Comparison of ENCODE assay signal across 20 cellular contexts in genomic region chr2:240813231-240813921, GRCh38. TPM values are rescaled to one million over a fixed set of nuclear protein-coding genes. Genes with fewer than 3 reads are reported as not detected.
A peak's percentile ranks its signal among the peaks of the same experiment; 100 is the strongest.
DNase-seq lines count a peak whose midpoint lies in the region; ATAC-seq, FAIRE-seq and TF ChIP-seq lines count a peak whose summit lies in the region.
"Had no signal": no experiment of that assay in that cellular context is flagged by ENCODE, and none has a peak within 500 bp of the region (broad histone marks: within the 10 kb centered on the region; RNA-seq: fewer than 3 reads in every experiment).

No MANE protein-coding gene starts in this region.

- H3K9me3 ChIP-seq in sigmoid colon = peaks cover 0 to 3% (median 0%) of the 10 kb centered on the region in 4 donors
- H3K9me3 ChIP-seq in WERI-Rb-1 (ENCODE audit: severe bottlenecking) = peaks cover 8% of the 10 kb centered on the region
- no peaks in the 10 kb centered on the region for H3K9me3 ChIP-seq in smooth muscle cell (replicated peaks; ENCODE audit: low read depth)

- H3K27me3 ChIP-seq in H7 (ENCODE audit: control insufficient read depth, insufficient read depth, low read length) (no peaks in the 10 kb centered on the region), sigmoid colon (peaks cover under 1 to 19% (median 11%) of the 10 kb centered on the region in 3 donors), WERI-Rb-1 (ENCODE audit: insufficient read depth, low read depth, severe bottlenecking) (no peaks in the 10 kb centered on the region), smooth muscle cell (ENCODE audit: low read depth) (peaks cover 1% of the 10 kb centered on the region)

- H3K79me2 ChIP-seq in smooth muscle cell (ENCODE audit: low read depth) = no peaks in the 10 kb centered on the region

- peaks cover 9% of the 10 kb centered on the region for H3K9me3 Mint-ChIP-seq in activated T-cell treated with anti-CD3 and anti-CD28 coated beads, Interleukin-2, amount 50 U/mL, for 4 hours

- no peak overlapping the region for H3K4me3 Mint-ChIP-seq in activated T-cell treated with anti-CD3 and anti-CD28 coated beads, Interleukin-2, amount 50 U/mL, for 4 hours

- FAIRE-seq in H54 (lab: Jason Lieb, UNC) = no peak
- FAIRE-seq: A549, G401.6, K562 had no signal

- H3K27ac ChIP-seq in sigmoid colon = no peak overlapping the region
- no peak overlapping the region for H3K27ac ChIP-seq in WERI-Rb-1
- no peak overlapping the region for H3K27ac ChIP-seq in smooth muscle cell (ENCODE audit: low read depth)
- H3K27ac ChIP-seq: A549; BLaER1 treated with 17β-estradiol and CSF1 and Interleukin-3, amounts not matched to agents 10 nM and 100 nM had no signal

- H3K4me3 ChIP-seq in H7 (ENCODE audit: insufficient read depth, low read depth, low read length) = no peak overlapping the region
- no peak overlapping the region for H3K4me3 ChIP-seq in sigmoid colon
- H3K4me3 ChIP-seq in WERI-Rb-1 (ENCODE audit: low read depth, low read length) = no peak overlapping the region
- H3K4me3 ChIP-seq in smooth muscle cell = no peak overlapping the region
- H3K4me3 ChIP-seq: A549, K562 had no signal

- peaks cover 26% of the 10 kb centered on the region for H3K27me3 Mint-ChIP-seq in activated T-cell treated with anti-CD3 and anti-CD28 coated beads, Interleukin-2, amount 50 U/mL, for 4 hours (ENCODE audit: low read depth)

- H3F3A ChIP-seq in smooth muscle cell (ENCODE audit: low read depth) = no peaks in the 10 kb centered on the region

- no peak for TF ChIP-seq POLR2A in sigmoid colon (IDR thresholded peaks at IDR 0.05)
- TF ChIP-seq POLR2A in H54 (IDR thresholded peaks at IDR 0.05; ENCODE audit: low read depth, low read length) = no peak

- peak; percentile 9 for DNase-seq in activated T-cell treated with anti-CD3 and anti-CD28 coated beads, Interleukin-2, amount 50 U/mL, for 1 hour
- DNase-seq in activated T-cell treated with anti-CD3 and anti-CD28 coated beads, Interleukin-2, amount 50 U/mL, for 4 hours = no peak
- DNase-seq in H7 (peak; percentile 38), iPS-NIHi7 (ENCODE audit: extremely low spot score) (peak; percentile 6), sigmoid colon (peak; percentile 56), H54 (ENCODE audit: insufficient read length, low spot score) (no peak), WERI-Rb-1 (no peak), smooth muscle cell (lab: John Stamatoyannopoulos, UW; ENCODE audit: unreplicated experiment) (no peak)
- DNase-seq: DND-41; NCI-H1436; NCI-H2029; NCI-H2171 treated with DMSO at 0.1 percent for 48 hours; NCI-H446 treated with DMSO at 0.1 percent for 48 hours; NK-92 treated with Interleukin-12 subunit alpha and Interleukin-12 subunit beta, amount 100 ng/mL, for 24 hours; OCI-M1 had no signal

- 93 to 95% methylated on average over 17 of the region's 17 CpGs for whole genome bisulfite sequencing in sigmoid colon, 2 donors
- WGBS in smooth muscle cell (ENCODE audit: low lambda C conversion rate) = 94% methylated on average over 16 of the region's 17 CpGs

- TF ChIP-seq CTCF in sigmoid colon (IDR thresholded peaks at IDR 0.05) = no peak
- no peak for TF ChIP-seq CTCF in WERI-Rb-1 (IDR thresholded peaks at IDR 0.05; ENCODE audit: low read depth, low read length)
- no peak for TF ChIP-seq CTCF in smooth muscle cell (IDR thresholded peaks at IDR 0.05; ENCODE audit: borderline replicate concordance, insufficient read depth, poor library complexity, severe bottlenecking)

- TF ChIP-seq EP300 in sigmoid colon (IDR thresholded peaks at IDR 0.05) = no peak

- intact Hi-C loops in sigmoid colon (cut with DNase I) = no loop called here

- no peaks in the 10 kb centered on the region for H3K36me3 Mint-ChIP-seq in activated T-cell treated with anti-CD3 and anti-CD28 coated beads, Interleukin-2, amount 50 U/mL, for 4 hours (ENCODE audit: insufficient read depth)

- no peak overlapping the region for H3K4me2 ChIP-seq in smooth muscle cell
- H3K4me2 ChIP-seq: A549; BLaER1 treated with 17β-estradiol and CSF1 and Interleukin-3, amounts not matched to agents 10 nM and 100 nM had no signal

- H2AFZ ChIP-seq in smooth muscle cell (ENCODE audit: low read depth) = no peak overlapping the region

- peaks cover 1% of the 10 kb centered on the region for H3K4me1 Mint-ChIP-seq in activated T-cell treated with anti-CD3 and anti-CD28 coated beads, Interleukin-2, amount 50 U/mL, for 4 hours (ENCODE audit: low read depth)

- H3K4me1 ChIP-seq in sigmoid colon = no peaks in the 10 kb centered on the region
- H3K4me1 ChIP-seq in smooth muscle cell (ENCODE audit: low read depth) = peaks cover 2% of the 10 kb centered on the region
- H3K4me1 ChIP-seq: A549; BLaER1 treated with 17β-estradiol and CSF1 and Interleukin-3, amounts not matched to agents 10 nM and 100 nM had no signal

- no peaks in the 10 kb centered on the region for H4K20me1 ChIP-seq in smooth muscle cell (ENCODE audit: low read depth)

- ATAC-seq in activated T-cell treated with anti-CD3 and anti-CD28 coated beads, Interleukin-2, amount 50 U/mL, for 4 hours = no peak
- ATAC-seq: A549, HCT116, K562 had no signal

- H3K36me3 ChIP-seq in H7 (replicated peaks; ENCODE audit: control insufficient read depth, insufficient read depth, low read length) (peaks cover 8% of the 10 kb centered on the region), sigmoid colon (no peaks in the 10 kb centered on the region), WERI-Rb-1 (peaks cover 72% of the 10 kb centered on the region), smooth muscle cell (ENCODE audit: low read depth) (no peaks in the 10 kb centered on the region)
- H3K36me3 ChIP-seq: BLaER1 treated with 17β-estradiol and CSF1 and Interleukin-3, amounts not matched to agents 10 nM and 100 nM had no signal

- no peak overlapping the region for H3K9ac ChIP-seq in smooth muscle cell (ENCODE audit: low read depth)
- H3K9ac ChIP-seq: BLaER1 treated with 17β-estradiol and CSF1 and Interleukin-3, amounts not matched to agents 10 nM and 100 nM had no signal

RNA-seq across cellular contexts. Expression of gene KIF1A, which starts 6.6 kb away (rescaled TPM):
- 1 to 10 TPM; 2.5 to 4.5 (median 3.1) TPM for total RNA-seq in activated T-cell treated with anti-CD3 and anti-CD28 coated beads, Interleukin-2, amount 50 U/mL, for 4 hours
- 46.8 and 51.6 TPM in 2 replicates for total RNA-seq in H7 (2014; rRNA removed; shearing (Covaris generic))
- total RNA-seq in sigmoid colon (1 to 10 TPM; 1.3 to 9.7 (median 7.6) TPM), smooth muscle cell (3.1 and 8.4 TPM in 2 replicates)
- polyA plus RNA-seq in sigmoid colon (1 to 10 TPM in 1 of 3 donors, under 1 TPM in 2; under 0.01 to 4.4 (median under 0.01) TPM), smooth muscle cell (4.6 and 8.1 TPM in 2 replicates)

RNA-seq across cellular contexts. Expression of gene AGXT, which starts 55.2 kb away (rescaled TPM):
- total RNA-seq in activated T-cell treated with anti-CD3 and anti-CD28 coated beads, Interleukin-2, amount 50 U/mL, for 4 hours = under 1 TPM; 0.33 to 0.43 (median 0.34) TPM
- not detected in 2 replicates for total RNA-seq in H7 (2014; rRNA removed; shearing (Covaris generic))
- total RNA-seq in sigmoid colon (not detected), smooth muscle cell (not detected in 2 replicates)
- polyA plus RNA-seq in sigmoid colon (1 to 10 TPM in 2 of 3 donors, under 1 TPM in 1; 0.60 to 2.4 (median 1.6) TPM), smooth muscle cell (0.12 TPM in 1 of 2 replicates, not detected in the other)
- polyA plus RNA-seq: A549, K562 had no signal

Comparison
In these comparisons a context has a peak if more than half of its experiments do, and no peak if none do; other contexts are left out.
1. DNase-seq: peak in activated T-cell treated with anti-CD3 and anti-CD28 coated beads, Interleukin-2, amount 50 U/mL, for 1 hour (single experiment), H7 (single experiment), iPS-NIHi7 (single experiment) and sigmoid colon (single experiment); none in activated T-cell treated with anti-CD3 and anti-CD28 coated beads, Interleukin-2, amount 50 U/mL, for 4 hours (single experiment), H54 (single experiment), WERI-Rb-1 (single experiment) and smooth muscle cell (single experiment).